1 cellular context compared by ENCODE assay signal in the genomic region with DNA sequence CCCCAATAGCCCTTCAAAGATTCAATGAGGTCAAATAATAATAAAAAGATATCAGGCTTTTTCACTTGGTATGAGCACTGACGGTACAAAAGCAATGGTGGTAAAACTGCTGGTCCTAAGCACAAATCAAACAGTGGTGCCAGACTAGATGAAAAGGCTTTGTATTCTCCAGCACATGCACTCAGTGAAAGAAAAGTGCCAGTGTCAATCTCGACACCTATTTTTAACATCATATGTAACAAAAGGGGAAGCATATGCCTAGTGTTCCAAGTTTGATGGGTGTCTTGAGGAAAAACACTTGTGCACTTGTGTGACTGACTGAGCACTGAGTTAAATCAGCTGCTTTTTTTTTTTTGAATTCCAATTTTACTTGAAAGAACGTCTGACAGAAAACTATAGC.
TF ChIP-seq lines count a peak whose summit lies in the region.

No MANE protein-coding gene starts in this region.

TF ChIP-seq in neural cell, 6 proteins besides CTCF, POLR2A, EP300 and RAD21:
- no peak for TF ChIP-seq MXI1 (conservative IDR thresholded peaks at IDR 0.05; ENCODE audit: poor library complexity, severe bottlenecking)
- TF ChIP-seq SMC3 (conservative IDR thresholded peaks at IDR 0.05; ENCODE audit: poor library complexity) = no peak
